Comparison of ENCODE assay signal across 35 cellular contexts in the genomic region with DNA sequence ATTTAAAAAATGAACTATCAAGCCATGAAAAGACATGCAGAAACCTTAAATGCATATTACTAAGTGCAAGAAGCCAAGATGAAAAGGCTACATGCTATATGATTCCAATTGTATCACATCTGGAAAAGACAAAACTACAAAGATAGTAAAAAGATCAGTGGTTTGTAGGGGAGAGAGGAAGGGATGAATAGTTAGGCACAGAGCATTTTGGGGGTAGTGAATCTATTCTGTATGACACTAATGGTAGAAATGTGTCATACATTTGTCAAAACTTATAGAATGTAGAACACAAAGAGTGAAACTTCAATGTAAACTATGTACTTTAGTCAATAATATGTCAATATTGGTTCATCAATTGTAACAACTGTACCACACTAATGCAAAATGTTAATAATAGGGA.
"Had no signal": no experiment of that assay in that cellular context is flagged by ENCODE, and none has a peak within 500 bp of the region (broad histone marks: within the 10 kb centered on the region; RNA-seq: fewer than 3 reads in every experiment).

No MANE protein-coding gene starts in this region.

- ATAC-seq: activated CD4-positive, CD25-positive, alpha-beta regulatory T cell treated with anti-CD3 and anti-CD28 coated beads, Interleukin-2, amount 50 U/mL, for 24 hours; body of pancreas; gastrocnemius medialis; left cardiac atrium; left ventricle myocardium superior; mucosa of descending colon; pancreas; stimulated activated naive B cell treated with anti-CD40 and anti-IgM and Interleukin-4, amounts not matched to agents 10 μg/mL and 1 μg/mL and 100 μg/mL, for 72 hours had no signal

- DNase-seq: activated CD4-positive, alpha-beta memory T cell treated with anti-CD3 and anti-CD28 coated beads, Interleukin-2, amount 10 ng/mL, durations not matched to agents 7 days and 5 days; activated CD4-positive, alpha-beta T cell treated with anti-CD3 and anti-CD28 coated beads, Interleukin-2, amount 10 ng/mL, durations not matched to agents 7 days and 5 days; aorta; body of pancreas; dermis blood vessel endothelial cell; effector CD8-positive, alpha-beta T cell; erythroblast; gastrocnemius medialis; left cardiac atrium; left ventricle myocardium superior; mucosa of descending colon; nucleus accumbens; pancreas; retina; SK-N-SH; stimulated activated CD4-positive, alpha-beta T cell treated with anti-CD3 and anti-CD28 coated beads, Interleukin-1b, Interleukin-23, amount 100 ng/mL, for 48 hours; stimulated activated CD4-positive, alpha-beta T cell treated with anti-CD3 and anti-CD28 coated beads, Interleukin-4, amount 100 ng/mL, for 4 hours; stimulated activated CD8-positive, alpha-beta memory T cell treated with anti-CD3 and anti-CD28 coated beads, Interleukin-4, amount 100 ng/mL, for 48 hours; stimulated activated naive B cell treated with anti-CD40 and anti-IgM and Interleukin-4, amounts not matched to agents 10 μg/mL and 1 μg/mL and 100 μg/mL, for 72 hours; SW 1271; T-helper 9 cell; testis; transverse colon had no signal

- H3K4me3 ChIP-seq: body of pancreas, gastrocnemius medialis, hepatocyte, mucosa of descending colon, pancreas, prostate gland, smooth muscle cell, testis, transverse colon had no signal

- H3K9me3 ChIP-seq: body of pancreas, gastrocnemius medialis, mucosa of descending colon, pancreas, prostate gland, SK-N-SH, testis, transverse colon had no signal

- H3K27ac Mint-ChIP-seq: activated CD4-positive, alpha-beta memory T cell treated with anti-CD3 and anti-CD28 coated beads, Interleukin-2, amount 10 ng/mL, durations not matched to agents 7 days and 5 days; activated CD4-positive, alpha-beta T cell treated with anti-CD3 and anti-CD28 coated beads, Interleukin-2, amount 10 ng/mL, durations not matched to agents 7 days and 5 days; activated naive CD8-positive, alpha-beta T cell; activated T-helper 2 cell treated with anti-CD3 and anti-CD28 coated beads, Interferon-gamma antibody, Interleukin-2, Interleukin-4, amounts not matched to agents 10 μg/mL and 5 μg/mL and 100 μg/mL, durations not matched to agents 14 hours and 24 hours and 36 hours; stimulated activated naive B cell treated with anti-CD40 and anti-IgM and Interleukin-4, amounts not matched to agents 10 μg/mL and 1 μg/mL and 100 μg/mL, for 72 hours; T-helper 1 cell treated with Interleukin-12 subunit alpha and Interleukin-12 subunit beta and Interleukin-4 antibody, amounts not matched to agents 30 μg/mL and 1 μg/mL, for 36 hours had no signal

- H3K4me3 Mint-ChIP-seq: activated CD4-positive, alpha-beta memory T cell treated with anti-CD3 and anti-CD28 coated beads, Interleukin-2, amount 10 ng/mL, durations not matched to agents 7 days and 5 days; activated CD4-positive, alpha-beta T cell treated with anti-CD3 and anti-CD28 coated beads, Interleukin-2, amount 10 ng/mL, durations not matched to agents 7 days and 5 days; activated naive CD8-positive, alpha-beta T cell; neural crest cell; stimulated activated naive B cell treated with anti-CD40 and anti-IgM and Interleukin-4, amounts not matched to agents 10 μg/mL and 1 μg/mL and 100 μg/mL, for 72 hours; T-helper 1 cell treated with Interleukin-12 subunit alpha and Interleukin-12 subunit beta and Interleukin-4 antibody, amounts not matched to agents 30 μg/mL and 1 μg/mL, for 36 hours had no signal

- H3K27me3 Mint-ChIP-seq: activated CD4-positive, alpha-beta memory T cell treated with anti-CD3 and anti-CD28 coated beads, Interleukin-2, amount 10 ng/mL, durations not matched to agents 7 days and 5 days; activated CD4-positive, alpha-beta T cell treated with anti-CD3 and anti-CD28 coated beads, Interleukin-2, amount 10 ng/mL, durations not matched to agents 7 days and 5 days; activated naive CD8-positive, alpha-beta T cell; stimulated activated naive B cell treated with anti-CD40 and anti-IgM and Interleukin-4, amounts not matched to agents 10 μg/mL and 1 μg/mL and 100 μg/mL, for 72 hours had no signal

- FAIRE-seq: colon, keratinocyte, pancreas, TTC549 had no signal

- H3K4me1 Mint-ChIP-seq: activated CD4-positive, alpha-beta memory T cell treated with anti-CD3 and anti-CD28 coated beads, Interleukin-2, amount 10 ng/mL, durations not matched to agents 7 days and 5 days; activated CD4-positive, alpha-beta T cell treated with anti-CD3 and anti-CD28 coated beads, Interleukin-2, amount 10 ng/mL, durations not matched to agents 7 days and 5 days; neural crest cell; stimulated activated naive B cell treated with anti-CD40 and anti-IgM and Interleukin-4, amounts not matched to agents 10 μg/mL and 1 μg/mL and 100 μg/mL, for 72 hours had no signal

- H3K27me3 ChIP-seq: body of pancreas, gastrocnemius medialis, hepatocyte, pancreas, testis, transverse colon had no signal

- H3K9me3 Mint-ChIP-seq: activated CD4-positive, alpha-beta memory T cell treated with anti-CD3 and anti-CD28 coated beads, Interleukin-2, amount 10 ng/mL, durations not matched to agents 7 days and 5 days; activated CD4-positive, alpha-beta T cell treated with anti-CD3 and anti-CD28 coated beads, Interleukin-2, amount 10 ng/mL, durations not matched to agents 7 days and 5 days; activated T-helper 2 cell treated with anti-CD3 and anti-CD28 coated beads, Interferon-gamma antibody, Interleukin-2, Interleukin-4, amounts not matched to agents 10 μg/mL and 5 μg/mL and 100 μg/mL, durations not matched to agents 14 hours and 24 hours and 36 hours; neural crest cell; stimulated activated naive B cell treated with anti-CD40 and anti-IgM and Interleukin-4, amounts not matched to agents 10 μg/mL and 1 μg/mL and 100 μg/mL, for 72 hours; T-helper 1 cell treated with Interleukin-12 subunit alpha and Interleukin-12 subunit beta and Interleukin-4 antibody, amounts not matched to agents 30 μg/mL and 1 μg/mL, for 36 hours had no signal

- H3K4me1 ChIP-seq: body of pancreas, gastrocnemius medialis, pancreas, prostate gland, testis, transverse colon had no signal

- H3K27ac ChIP-seq: body of pancreas, gastrocnemius medialis, hepatocyte, pancreas, prostate gland, testis, transverse colon, VCaP had no signal
